Comparison of ENCODE assay signal across 1 cellular context in genomic region chr6:56378966-56379608, GRCh38.
TF ChIP-seq lines count a peak whose summit lies in the region.

No MANE protein-coding gene starts in this region.

TF ChIP-seq in HEK293, 187 proteins besides CTCF, POLR2A, EP300 and RAD21 (continued from another document):
- TF ChIP-seq PATZ1 (tag by site-specific recombination; IDR thresholded peaks at IDR 0.05), result no peak
- TF ChIP-seq ZNF362 (tag by site-specific recombination; IDR thresholded peaks at IDR 0.05), result no peak
- TF ChIP-seq ZNF777 (tag by site-specific recombination; IDR thresholded peaks at IDR 0.05; ENCODE audit: borderline replicate concordance), result no peak
- TF ChIP-seq TSHZ1 (tag by site-specific recombination; IDR thresholded peaks at IDR 0.05; ENCODE audit: borderline replicate concordance), result no peak
- no peak for TF ChIP-seq PRDM4 (tag by site-specific recombination; IDR thresholded peaks at IDR 0.05)
- TF ChIP-seq ZNF629 (tag by site-specific recombination; IDR thresholded peaks at IDR 0.05), result 0 out of 2 replicates have a peak, but pooled peaks have one; percentile 18
- TF ChIP-seq ZBTB7A (tag by site-specific recombination; IDR thresholded peaks at IDR 0.05; ENCODE audit: low read depth), result no peak
- TF ChIP-seq SETDB1 (IDR thresholded peaks at IDR 0.05; ENCODE audit: insufficient read length, low read length), result no peak
- no peak for TF ChIP-seq ZFP37 (tag by site-specific recombination; IDR thresholded peaks at IDR 0.05)
